Comparison of ENCODE assay signal across 18 cellular contexts in the genomic region with DNA sequence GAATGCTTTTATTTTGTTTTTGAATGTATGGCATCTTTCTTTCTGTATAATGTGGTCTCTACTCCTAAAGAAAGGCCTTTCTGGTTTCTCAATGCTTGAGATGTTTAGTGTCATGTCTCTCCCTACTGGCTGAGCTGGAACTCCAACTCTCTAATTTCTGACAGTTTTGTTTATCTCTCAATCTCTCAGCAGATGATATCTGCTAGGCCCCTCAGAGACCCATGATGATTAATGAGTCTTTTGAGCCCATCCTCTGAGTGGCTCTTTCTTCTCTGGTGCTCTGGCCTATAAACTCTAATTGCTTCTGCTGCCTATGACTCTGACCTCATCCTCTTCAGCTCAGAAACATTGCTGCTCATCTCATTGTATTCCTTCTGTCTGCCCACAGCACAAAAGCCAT. TPM values are rescaled to one million over a fixed set of nuclear protein-coding genes. Genes with fewer than 3 reads are reported as not detected.
DNase-seq lines count a peak whose midpoint lies in the region; ATAC-seq, FAIRE-seq and TF ChIP-seq lines count a peak whose summit lies in the region.
"Had no signal": no experiment of that assay in that cellular context is flagged by ENCODE, and none has a peak within 500 bp of the region (broad histone marks: within the 10 kb centered on the region; RNA-seq: fewer than 3 reads in every experiment).

No MANE protein-coding gene starts in this region.

- ATAC-seq in HG03039 (IDR thresholded peaks at IDR 0.05; ENCODE audit: unreplicated experiment) (no peak), Right ventricle myocardium inferior (no peak), HG03432 (IDR thresholded peaks at IDR 0.05; ENCODE audit: unreplicated experiment) (no peak)
- ATAC-seq: body of pancreas, mucosa of descending colon had no signal

- DNase-seq in D721Med (ENCODE audit: insufficient read length, low spot score) = no peak
- peak; percentile 87 for DNase-seq in NCI-H2227 (lab: John Stamatoyannopoulos, UW; ENCODE audit: unreplicated experiment)
- DNase-seq in dorsolateral prefrontal cortex = no peak
- no peak for DNase-seq in mesothelial cell of epicardium (ENCODE audit: low spot score in 2 of 2, unreplicated experiment in 2 of 2)
- DNase-seq in Right ventricle myocardium inferior (ENCODE audit: missing footprints) = no peak
- no peak for DNase-seq in GF-D8 (lab: John Stamatoyannopoulos, UW)
- DNase-seq: activated CD4-positive, alpha-beta T cell treated with anti-CD3 and anti-CD28 coated beads for 4 hours; activated naive CD4-positive, alpha-beta T cell treated with anti-CD3 and anti-CD28 coated beads, Interleukin-2, amount 50 U/mL, for 16 hours; body of pancreas; mucosa of descending colon; stimulated activated CD4-positive, alpha-beta T cell treated with anti-CD3 and anti-CD28 coated beads, Interleukin-4, amount 100 ng/mL, for 1 hour; testis had no signal

- H3K36me3 Mint-ChIP-seq in mesothelial cell of epicardium = no peaks in the 10 kb centered on the region

- H3K4me1 Mint-ChIP-seq in mesothelial cell of epicardium = peaks cover 6% of the 10 kb centered on the region

- peak; percentile 37 for TF ChIP-seq CTCF in D721Med (IDR thresholded peaks at IDR 0.05; ENCODE audit: insufficient read depth, missing control alignments)
- peak in 51 of 56 donors; percentile 7 to 75 (median 50) for TF ChIP-seq CTCF in dorsolateral prefrontal cortex (IDR thresholded peaks at IDR 0.05 in 54 of 56, conservative IDR thresholded peaks at IDR 0.05 in 2 of 56; ENCODE audit: low read depth in 1 of 56, partially characterized antibody in 56 of 56)
- TF ChIP-seq CTCF in mesothelial cell of epicardium (IDR thresholded peaks at IDR 0.05; ENCODE audit: unreplicated experiment) = no peak

- H3K27me3 Mint-ChIP-seq in mesothelial cell of epicardium (ENCODE audit: low read depth) = no peaks in the 10 kb centered on the region

- intact Hi-C loops in dorsolateral prefrontal cortex (cut with DNase I) (loop anchor here in 1 of 2 donors (5.0 kb wide), 2 partner anchors 47 to 87 kb away; partner anchors contain the start of gene CRB1), Right ventricle myocardium inferior (cut with DNase I) (no loop called here)

- peak overlapping the region in 6 of 59 donors; percentile 11 to 37 (median 19) for H3K4me3 ChIP-seq in dorsolateral prefrontal cortex
- H3K4me3 ChIP-seq: body of pancreas, mucosa of descending colon, testis had no signal

- FAIRE-seq in D721Med (lab: Jason Lieb, UNC) = peak; percentile 84
- FAIRE-seq: HTR-8/SVneo, islet of Langerhans had no signal

- peak overlapping the region; percentile 40 to 93 (median 84) for H3K27ac ChIP-seq in dorsolateral prefrontal cortex
- H3K27ac ChIP-seq: body of pancreas, epithelial cell of prostate, testis had no signal

- H3K27ac Mint-ChIP-seq in mesothelial cell of epicardium = peak overlapping the region; percentile 0

- H3K27me3 ChIP-seq in dorsolateral prefrontal cortex = no peaks in the 10 kb centered on the region
- H3K27me3 ChIP-seq: body of pancreas, testis had no signal

- H3K9me3 Mint-ChIP-seq in mesothelial cell of epicardium = peaks cover 8% of the 10 kb centered on the region

- no peak overlapping the region for H3K4me3 Mint-ChIP-seq in mesothelial cell of epicardium

RNA-seq across cellular contexts. Expression of gene CRB1, which starts 46.6 kb away (rescaled TPM):
- 10 to 100 TPM; 12.9 to 50.8 (median 23.3) TPM for total RNA-seq in dorsolateral prefrontal cortex
- 0.51 to 0.90 TPM (median 0.82 TPM) in 3 replicates for total RNA-seq in mesothelial cell of epicardium
- total RNA-seq in Right ventricle myocardium inferior = 0.16 TPM
- total RNA-seq: H4 had no signal
